Comparison of ENCODE assay signal across 2 cellular contexts in genomic region chr1:27400035-27400962, GRCh38.
TF ChIP-seq lines count a peak whose summit lies in the region.

No MANE protein-coding gene starts in this region.

TF ChIP-seq in K562, 482 proteins besides CTCF, POLR2A, EP300 and RAD21 (continues in another document):
- TF ChIP-seq GABPA (tag; conservative IDR thresholded peaks at IDR 0.05; ENCODE audit: low read depth) = no peak
- TF ChIP-seq FOXP1 (CRISPR knock-in tag; IDR thresholded peaks at IDR 0.05) = no peak
- no peak for TF ChIP-seq U2AF1 (optimal IDR thresholded peaks at IDR 0.05; ENCODE audit: low read depth, low read length)
- TF ChIP-seq, protein P1, sequence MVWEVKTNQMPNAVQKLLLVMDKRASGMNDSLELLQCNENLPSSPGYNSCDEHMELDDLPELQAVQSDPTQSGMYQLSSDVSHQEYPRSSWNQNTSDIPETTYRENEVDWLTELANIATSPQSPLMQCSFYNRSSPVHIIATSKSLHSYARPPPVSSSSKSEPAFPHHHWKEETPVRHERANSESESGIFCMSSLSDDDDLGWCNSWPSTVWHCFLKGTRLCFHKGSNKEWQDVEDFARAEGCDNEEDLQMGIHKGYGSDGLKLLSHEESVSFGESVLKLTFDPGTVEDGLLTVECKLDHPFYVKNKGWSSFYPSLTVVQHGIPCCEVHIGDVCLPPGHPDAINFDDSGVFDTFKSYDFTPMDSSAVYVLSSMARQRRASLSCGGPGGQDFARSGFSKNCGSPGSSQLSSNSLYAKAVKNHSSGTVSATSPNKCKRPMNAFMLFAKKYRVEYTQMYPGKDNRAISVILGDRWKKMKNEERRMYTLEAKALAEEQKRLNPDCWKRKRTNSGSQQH (CRISPR knock-in tag; IDR thresholded peaks at IDR 0.05) = 0 out of 2 replicates have a peak, but pooled peaks have one; percentile 5
- TF ChIP-seq CTBP1 (IDR thresholded peaks at IDR 0.05; ENCODE audit: borderline replicate concordance) = no peak
- TF ChIP-seq NELFE (IDR thresholded peaks at IDR 0.05; ENCODE audit: insufficient read depth, insufficient read length) = no peak
- no peak; the same call in 1 of the 2 replicates for TF ChIP-seq POLR2AphosphoS2 (IDR thresholded peaks at IDR 0.05; ENCODE audit: low read length)
- no peak for TF ChIP-seq ZNF280B (CRISPR knock-in tag; IDR thresholded peaks at IDR 0.05)
- TF ChIP-seq EP400 (IDR thresholded peaks at IDR 0.05) = no peak
- no peak for TF ChIP-seq BCL6 (CRISPR knock-in tag; IDR thresholded peaks at IDR 0.05)
- no peak; the same call in 1 of the 2 replicates for TF ChIP-seq ZNF740 (CRISPR knock-in tag; IDR thresholded peaks at IDR 0.05)
- no peak for TF ChIP-seq ZNF740 (tag; IDR thresholded peaks at IDR 0.05)
- no peak for TF ChIP-seq ZFP30 (CRISPR knock-in tag; IDR thresholded peaks at IDR 0.05; ENCODE audit: borderline replicate concordance)
- no peak for TF ChIP-seq SIN3B (IDR thresholded peaks at IDR 0.05; ENCODE audit: low read depth)
- peak in 1 of 2 experiments; percentile 97; a peak in 2 of 4 replicates for TF ChIP-seq KDM1A (IDR thresholded peaks at IDR 0.05)
- no peak for TF ChIP-seq CAMTA2 (CRISPR knock-in tag; conservative IDR thresholded peaks at IDR 0.05)
- TF ChIP-seq, protein P2, sequence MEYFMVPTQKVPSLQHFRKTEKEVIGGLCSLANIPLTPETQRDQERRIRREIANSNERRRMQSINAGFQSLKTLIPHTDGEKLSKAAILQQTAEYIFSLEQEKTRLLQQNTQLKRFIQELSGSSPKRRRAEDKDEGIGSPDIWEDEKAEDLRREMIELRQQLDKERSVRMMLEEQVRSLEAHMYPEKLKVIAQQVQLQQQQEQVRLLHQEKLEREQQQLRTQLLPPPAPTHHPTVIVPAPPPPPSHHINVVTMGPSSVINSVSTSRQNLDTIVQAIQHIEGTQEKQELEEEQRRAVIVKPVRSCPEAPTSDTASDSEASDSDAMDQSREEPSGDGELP (CRISPR knock-in tag; IDR thresholded peaks at IDR 0.05; ENCODE audit: borderline replicate concordance) = no peak
- TF ChIP-seq SMAD1 (IDR thresholded peaks at IDR 0.05; ENCODE audit: low read depth, low read length, partially characterized antibody) = no peak
- TF ChIP-seq ZC3H4 (CRISPR knock-in tag; IDR thresholded peaks at IDR 0.05; ENCODE audit: borderline replicate concordance) = no peak
- no peak for TF ChIP-seq TSC22D4 (tag; IDR thresholded peaks at IDR 0.05)
- TF ChIP-seq KDM4B (IDR thresholded peaks at IDR 0.05; ENCODE audit: borderline replicate concordance in 2 of 2, low read depth in 1 of 2) = no peak
- TF ChIP-seq BACH1 (tag; IDR thresholded peaks at IDR 0.05) = no peak
- TF ChIP-seq SUPT5H (IDR thresholded peaks at IDR 0.05) = 0 out of 2 replicates have a peak, but pooled peaks have one; percentile 29
- TF ChIP-seq ZBTB7A (IDR thresholded peaks at IDR 0.05; ENCODE audit: borderline replicate concordance, control insufficient read depth, low read depth, low read length) = 0 out of 2 replicates have a peak, but pooled peaks have one; percentile 19
- no peak for TF ChIP-seq PHTF2 (CRISPR knock-in tag; IDR thresholded peaks at IDR 0.05)
- no peak for TF ChIP-seq ZSCAN32 (CRISPR knock-in tag; IDR thresholded peaks at IDR 0.05)
- TF ChIP-seq TFAM (CRISPR knock-in tag; conservative IDR thresholded peaks at IDR 0.05) = no peak
- TF ChIP-seq BCLAF1 (IDR thresholded peaks at IDR 0.05; ENCODE audit: borderline replicate concordance in 1 of 2, control insufficient read depth in 1 of 2, low read depth in 2 of 2, low read length in 1 of 2) = no peak
- TF ChIP-seq TEAD1 (CRISPR knock-in tag; IDR thresholded peaks at IDR 0.05) = no peak
- TF ChIP-seq HNRNPH1 (optimal IDR thresholded peaks at IDR 0.05; ENCODE audit: low read depth, low read length) = no peak

TF ChIP-seq in neural cell, 6 proteins besides CTCF, POLR2A, EP300 and RAD21:
- no peak for TF ChIP-seq TAF1 (IDR thresholded peaks at IDR 0.05; ENCODE audit: low read depth)
- TF ChIP-seq EZH2 (IDR thresholded peaks at IDR 0.05; ENCODE audit: borderline replicate concordance, insufficient read depth, low read length, poor library complexity, severe bottlenecking) = no peak
- no peak for TF ChIP-seq SMC3 (conservative IDR thresholded peaks at IDR 0.05; ENCODE audit: poor library complexity)
- TF ChIP-seq POLR2AphosphoS5 (IDR thresholded peaks at IDR 0.05) = no peak
- no peak for TF ChIP-seq MXI1 (conservative IDR thresholded peaks at IDR 0.05; ENCODE audit: poor library complexity, severe bottlenecking)
- TF ChIP-seq, protein P3, sequence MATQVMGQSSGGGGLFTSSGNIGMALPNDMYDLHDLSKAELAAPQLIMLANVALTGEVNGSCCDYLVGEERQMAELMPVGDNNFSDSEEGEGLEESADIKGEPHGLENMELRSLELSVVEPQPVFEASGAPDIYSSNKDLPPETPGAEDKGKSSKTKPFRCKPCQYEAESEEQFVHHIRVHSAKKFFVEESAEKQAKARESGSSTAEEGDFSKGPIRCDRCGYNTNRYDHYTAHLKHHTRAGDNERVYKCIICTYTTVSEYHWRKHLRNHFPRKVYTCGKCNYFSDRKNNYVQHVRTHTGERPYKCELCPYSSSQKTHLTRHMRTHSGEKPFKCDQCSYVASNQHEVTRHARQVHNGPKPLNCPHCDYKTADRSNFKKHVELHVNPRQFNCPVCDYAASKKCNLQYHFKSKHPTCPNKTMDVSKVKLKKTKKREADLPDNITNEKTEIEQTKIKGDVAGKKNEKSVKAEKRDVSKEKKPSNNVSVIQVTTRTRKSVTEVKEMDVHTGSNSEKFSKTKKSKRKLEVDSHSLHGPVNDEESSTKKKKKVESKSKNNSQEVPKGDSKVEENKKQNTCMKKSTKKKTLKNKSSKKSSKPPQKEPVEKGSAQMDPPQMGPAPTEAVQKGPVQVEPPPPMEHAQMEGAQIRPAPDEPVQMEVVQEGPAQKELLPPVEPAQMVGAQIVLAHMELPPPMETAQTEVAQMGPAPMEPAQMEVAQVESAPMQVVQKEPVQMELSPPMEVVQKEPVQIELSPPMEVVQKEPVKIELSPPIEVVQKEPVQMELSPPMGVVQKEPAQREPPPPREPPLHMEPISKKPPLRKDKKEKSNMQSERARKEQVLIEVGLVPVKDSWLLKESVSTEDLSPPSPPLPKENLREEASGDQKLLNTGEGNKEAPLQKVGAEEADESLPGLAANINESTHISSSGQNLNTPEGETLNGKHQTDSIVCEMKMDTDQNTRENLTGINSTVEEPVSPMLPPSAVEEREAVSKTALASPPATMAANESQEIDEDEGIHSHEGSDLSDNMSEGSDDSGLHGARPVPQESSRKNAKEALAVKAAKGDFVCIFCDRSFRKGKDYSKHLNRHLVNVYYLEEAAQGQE (IDR thresholded peaks at IDR 0.05; ENCODE audit: borderline replicate concordance) = no peak
